ENCODE assay signal across 8 cellular contexts in genomic region chr12:48183091-48183875, GRCh38. TPM values are rescaled to one million over a fixed set of nuclear protein-coding genes. Genes with fewer than 3 reads are reported as not detected.
DNase-seq lines count a peak whose midpoint lies in the region; FAIRE-seq and TF ChIP-seq lines count a peak whose summit lies in the region.

Gene CCDC184, plus strand, starts transcription at chr12:48183644. Its CDS starts 479 bp downstream, at chr12:48184123.

- no peaks in the 10 kb centered on the region for H3K79me2 ChIP-seq in MM.1S (ENCODE audit: low read length)

- H3K4me1 Mint-ChIP-seq in progenitor cell of endocrine pancreas (ENCODE audit: low read depth), result peaks cover 3% of the 10 kb centered on the region

- FAIRE-seq in urothelium cell line (lab: Jason Lieb, UNC), result no peak

- H3K9me3 ChIP-seq in MM.1S (replicated peaks; ENCODE audit: insufficient read depth, low read length) (no peaks in the 10 kb centered on the region), right atrium auricular region (no peaks in the 10 kb centered on the region)

- peak within 1 kb of the TSS; percentile 71 for H3K4me3 Mint-ChIP-seq in progenitor cell of endocrine pancreas (ENCODE audit: low read depth)

- H3K36me3 ChIP-seq in MM.1S (replicated peaks; ENCODE audit: insufficient read depth, low read length) (no peaks in the 10 kb centered on the region), right atrium auricular region (no peaks in the 10 kb centered on the region)

- peaks cover 15% of the 10 kb centered on the region for H3K4me1 ChIP-seq in MM.1S (ENCODE audit: low read length)
- H3K4me1 ChIP-seq in right atrium auricular region, result peaks cover 0 to 25% of the 10 kb centered on the region in 2 donors

- H3K27me3 ChIP-seq in MM.1S (replicated peaks; ENCODE audit: insufficient read depth, low read length) (peaks cover 16% of the 10 kb centered on the region), right atrium auricular region (peaks cover 0 to 12% of the 10 kb centered on the region in 2 donors)

- peak within 1 kb of the TSS; percentile 90 for H2AFZ ChIP-seq in MM.1S (ENCODE audit: low read length)

- peak within 1 kb of the TSS; percentile 86 for H3K4me2 ChIP-seq in MM.1S (ENCODE audit: low read depth, low read length)

- TF ChIP-seq CTCF in MM.1S (IDR thresholded peaks at IDR 0.05; ENCODE audit: low read length) (peak; percentile 48), right atrium auricular region (IDR thresholded peaks at IDR 0.05) (peak in 1 of 2 donors; percentile 49), progenitor cell of endocrine pancreas (IDR thresholded peaks at IDR 0.05; ENCODE audit: unreplicated experiment) (peak; percentile 31)

- no peaks in the 10 kb centered on the region for H4K20me1 ChIP-seq in MM.1S (ENCODE audit: insufficient read depth, low read length)

- H3K27ac ChIP-seq in MM.1S (ENCODE audit: low read length) (no peak within 1 kb of the TSS), right atrium auricular region (peak within 1 kb of the TSS; percentile 38 to 64)

- H3K9me2 ChIP-seq in MM.1S (replicated peaks; ENCODE audit: insufficient read depth, low read length), result no peaks in the 10 kb centered on the region

- no peaks in the 10 kb centered on the region for H3K36me3 Mint-ChIP-seq in progenitor cell of endocrine pancreas (ENCODE audit: insufficient read depth)

- H3K4me3 ChIP-seq in MM.1S (ENCODE audit: low read length), result peak within 1 kb of the TSS; percentile 93
- H3K4me3 ChIP-seq in right atrium auricular region, result peak within 1 kb of the TSS; percentile 42 to 67

- H3K27ac Mint-ChIP-seq in progenitor cell of endocrine pancreas, result no peak within 1 kb of the TSS

- H3K9me3 Mint-ChIP-seq in progenitor cell of endocrine pancreas (ENCODE audit: low read depth), result no peaks in the 10 kb centered on the region

- no peaks in the 10 kb centered on the region for H3F3A ChIP-seq in MM.1S (ENCODE audit: insufficient read depth, low read length)

- H3K9ac ChIP-seq in MM.1S (ENCODE audit: low read length), result peak within 1 kb of the TSS; percentile 43; the same call in 1 of the 2 replicates

- peaks cover 95% of the 10 kb centered on the region for H3K27me3 Mint-ChIP-seq in progenitor cell of endocrine pancreas

- peak; percentile 85 for DNase-seq in EH (ENCODE audit: low read depth)
- DNase-seq in H4 (ENCODE audit: low spot score), result peak; percentile 91
- peak; percentile 78 for DNase-seq in MM.1S
- DNase-seq in T-helper 1 cell, result peak; percentile 51 to 82 (median 68)
- peak in 53 of 56 donors; percentile 27 to 88 (median 71) for DNase-seq in amygdala (lab: John Stamatoyannopoulos, UW)
- peak; percentile 73 for DNase-seq in right atrium auricular region (ENCODE audit: low spot score)
- DNase-seq in progenitor cell of endocrine pancreas (ENCODE audit: low spot score, unreplicated experiment), result peak; percentile 24
- DNase-seq in urothelium cell line (ENCODE audit: low spot score), result peak; percentile 87

RNA-seq across cellular contexts. Expression of gene CCDC184, which starts in this region (rescaled TPM):
- total RNA-seq in H4 (2014; rRNA removed; shearing (Covaris generic)), result 0.70 and 1.2 TPM in 2 replicates
- total RNA-seq in right atrium auricular region, result 1 to 10 TPM in 1 of 2 donors, under 1 TPM in 1; 0.37 to 1.4 TPM
- 0.12 TPM in 1 of 2 replicates, not detected in the other for total RNA-seq in progenitor cell of endocrine pancreas

Comparison
In these comparisons a context has a peak if more than half of its experiments do, and no peak if none do; other contexts are left out.
1. Peak in DNase-seq in progenitor cell of endocrine pancreas; RNA of the gene not detected or under 1 TPM.
2. DNase-seq: peak in every context shown above with its lines; median percentile 91 in H4; 87 in urothelium cell line; 85 in EH; 78 in MM.1S; 73 in right atrium auricular region; 71 in amygdala; 68 in T-helper 1 cell; 24 in progenitor cell of endocrine pancreas.